Comparison of ENCODE assay signal across 12 cellular contexts in genomic region chr12:14953752-14954151, GRCh38. TPM values are rescaled to one million over a fixed set of nuclear protein-coding genes. Genes with fewer than 3 reads are reported as not detected.
A peak's percentile ranks its signal among the peaks of the same experiment; 100 is the strongest.
DNase-seq lines count a peak whose midpoint lies in the region; ATAC-seq and TF ChIP-seq lines count a peak whose summit lies in the region.
"Had no signal": no experiment of that assay in that cellular context is flagged by ENCODE, and none has a peak within 500 bp of the region (broad histone marks: within the 10 kb centered on the region; RNA-seq: fewer than 3 reads in every experiment).

No MANE protein-coding gene starts in this region.

- H3K9me3 ChIP-seq in mammary epithelial cell (replicated peaks; ENCODE audit: insufficient read depth, low read length), result no peaks in the 10 kb centered on the region
- no peaks in the 10 kb centered on the region for H3K9me3 ChIP-seq in gastroesophageal sphincter
- H3K9me3 ChIP-seq in thyroid gland, result no peaks in the 10 kb centered on the region
- no peaks in the 10 kb centered on the region for H3K9me3 ChIP-seq in MG63

- no peak for TF ChIP-seq EP300 in gastroesophageal sphincter (IDR thresholded peaks at IDR 0.05)

- H3K27me3 ChIP-seq in mammary epithelial cell (ENCODE audit: insufficient read depth, low read length), result no peaks in the 10 kb centered on the region
- no peaks in the 10 kb centered on the region for H3K27me3 ChIP-seq in gastroesophageal sphincter
- no peaks in the 10 kb centered on the region for H3K27me3 ChIP-seq in thyroid gland
- H3K27me3 ChIP-seq in MG63, result no peaks in the 10 kb centered on the region

- TF ChIP-seq POLR2A in gastroesophageal sphincter (IDR thresholded peaks at IDR 0.05) (no peak), thyroid gland (IDR thresholded peaks at IDR 0.05) (no peak)

- H3K27ac Mint-ChIP-seq in MCF 10A (ENCODE audit: low read depth, unreplicated experiment) (peak overlapping the region; percentile 77), T-cell (peak overlapping the region; percentile 96 to 99)

- in situ Hi-C loops in mammary epithelial cell (cut with MboI; ENCODE audit: low sequenced_read_pairs in 2 of 2), result no loop called here

- no peak overlapping the region for H2AFZ ChIP-seq in mammary epithelial cell (ENCODE audit: low read depth, low read length)

- H3K4me3 Mint-ChIP-seq in MCF 10A (ENCODE audit: unreplicated experiment) (no peak overlapping the region), T-cell (peak overlapping the region; percentile 82 to 97 (median 86))

- DNase-seq in MCF 10A (ENCODE audit: unreplicated experiment) (no peak), mammary epithelial cell (no peak), T-cell (no peak), thyroid gland (no peak), MG63 (no peak)
- DNase-seq: foreskin fibroblast; NCI-H2081 treated with DMSO at 0.1 percent for 48 hours; stimulated activated CD4-positive, alpha-beta T cell treated with anti-CD3 and anti-CD28 coated beads, Interleukin-4, amount 100 ng/mL, for 4 hours had no signal

- ATAC-seq in T-cell (replicated peaks in 1 of 4) (no peak), gastroesophageal sphincter (no peak), GM21825 (IDR thresholded peaks at IDR 0.05; ENCODE audit: unreplicated experiment) (no peak), HG02884 (IDR thresholded peaks at IDR 0.05; ENCODE audit: unreplicated experiment) (no peak)

- CTCF ChIA-PET in MCF 10A (lab: Yijun Ruan, JAX) (no interaction called here), mammary epithelial cell (lab: Charles Lee; ENCODE audit: low non-redundant PET) (no interaction called here), T-cell (lab: Charles Lee) (interaction anchor here in 1 of 2 donors (0.8 to 2.5 kb wide), 2 partner anchors 8 to 22 kb away, joined by 3 to 8 read pairs; partner anchors contain the start of gene ARHGDIB)

- no peak overlapping the region for H3K4me2 ChIP-seq in mammary epithelial cell (ENCODE audit: insufficient read depth, low read depth, low read length)

- no peak for TF ChIP-seq CTCF in MCF 10A (IDR thresholded peaks at IDR 0.05; ENCODE audit: unreplicated experiment)
- TF ChIP-seq CTCF in mammary epithelial cell (conservative IDR thresholded peaks at IDR 0.05 in 1 of 2, IDR thresholded peaks at IDR 0.05 in 1 of 2; ENCODE audit: extremely low read depth in 1 of 2, insufficient read depth in 1 of 2, low read depth in 1 of 2, low read length in 2 of 2), result no peak
- TF ChIP-seq CTCF in gastroesophageal sphincter (IDR thresholded peaks at IDR 0.05), result no peak
- TF ChIP-seq CTCF in thyroid gland (IDR thresholded peaks at IDR 0.05), result no peak

- H3K4me3 ChIP-seq in mammary epithelial cell (replicated peaks in 1 of 3; ENCODE audit: insufficient read depth in 1 of 3, low read depth in 2 of 3, low read length in 3 of 3), result no peak overlapping the region
- H3K4me3 ChIP-seq in gastroesophageal sphincter, result no peak overlapping the region
- no peak overlapping the region for H3K4me3 ChIP-seq in thyroid gland (replicated peaks in 1 of 3)
- no peak overlapping the region for H3K4me3 ChIP-seq in MG63

- H3K36me3 ChIP-seq in mammary epithelial cell (ENCODE audit: insufficient read depth, low read length), result peaks cover 5% of the 10 kb centered on the region
- H3K36me3 ChIP-seq in gastroesophageal sphincter, result no peaks in the 10 kb centered on the region
- H3K36me3 ChIP-seq in thyroid gland, result no peaks in the 10 kb centered on the region
- H3K36me3 ChIP-seq in MG63, result no peaks in the 10 kb centered on the region

- H4K20me1 ChIP-seq in mammary epithelial cell (ENCODE audit: insufficient read depth, low read length), result no peaks in the 10 kb centered on the region

- peaks cover 37% of the 10 kb centered on the region for H3K4me1 ChIP-seq in mammary epithelial cell (ENCODE audit: insufficient read depth, low read length)
- H3K4me1 ChIP-seq in gastroesophageal sphincter, result peaks cover 13 to 70% (median 15%) of the 10 kb centered on the region in 3 donors
- H3K4me1 ChIP-seq in thyroid gland, result peaks cover 29 to 59% of the 10 kb centered on the region in 2 donors

- intact Hi-C loops in MCF 10A (cut with micrococcal nuclease) (no loop called here), mammary epithelial cell (cut with micrococcal nuclease) (loop anchor here (2.0 to 5.0 kb wide), 2 partner anchors 43 to 181 kb away; a partner anchor contains a TSS), thyroid gland (cut with DNase I) (no loop called here)

- 71% methylated on average over 1 of the region's 1 CpG for WGBS in mammary epithelial cell (ENCODE audit: low coverage, missing lambda C conversion rate)
- 88% methylated on average over 1 of the region's 1 CpG; no CpG with 5 or more reads in 1 of the 2 donors for WGBS in gastroesophageal sphincter (ENCODE audit: low coverage in 1 of 2), 2 donors
- WGBS in thyroid gland, 2 donors, result 80 to 91% methylated on average over 1 of the region's 1 CpG

- BruUV-seq in MCF 10A (replicated peaks; lab: Mats Ljungman, UMichigan), result no TSS peak
- BruUV-seq in mammary epithelial cell (replicated peaks; lab: Mats Ljungman, UMichigan), result no TSS peak

- no peak overlapping the region for H3K9ac ChIP-seq in mammary epithelial cell (ENCODE audit: insufficient read depth, low read length)

- dilution Hi-C loops in mammary epithelial cell (cut with HindIII; ENCODE audit: low sequenced_read_pairs), result no loop called here

- POLR2A ChIA-PET in MCF 10A (lab: Yijun Ruan, JAX) (interaction anchor here (0.6 to 0.7 kb wide), 3 partner anchors 38 to 128 kb away, joined by 3 to 4 read pairs (median 3); no protein-coding TSS in a partner anchor), T-cell (lab: Charles Lee) (interaction anchor here in 1 of 2 donors (0.7 to 0.8 kb wide), 2 partner anchors 15 to 42 kb away, joined by 3 read pairs; no protein-coding TSS in a partner anchor)

- peaks cover 68% of the 10 kb centered on the region for H3K79me2 ChIP-seq in mammary epithelial cell (ENCODE audit: insufficient read depth, low read length)

- H3K27ac ChIP-seq in mammary epithelial cell (ENCODE audit: insufficient read depth, low read depth, low read length) (no peak overlapping the region), gastroesophageal sphincter (peak overlapping the region in 3 of 4 donors; percentile 60 to 84 (median 82)), thyroid gland (peak overlapping the region in 2 of 3 donors; percentile 86 to 91)

- H3K36me3 Mint-ChIP-seq in MCF 10A (ENCODE audit: insufficient read depth, unreplicated experiment), result no peaks in the 10 kb centered on the region
- H3K36me3 Mint-ChIP-seq in T-cell, result peaks cover 71% of the 10 kb centered on the region

- no peaks in the 10 kb centered on the region for H3K9me3 Mint-ChIP-seq in MCF 10A (ENCODE audit: unreplicated experiment)
- no peaks in the 10 kb centered on the region for H3K9me3 Mint-ChIP-seq in T-cell

- no peaks in the 10 kb centered on the region for H3K27me3 Mint-ChIP-seq in MCF 10A (ENCODE audit: insufficient read depth, unreplicated experiment)
- H3K27me3 Mint-ChIP-seq in T-cell, result no peaks in the 10 kb centered on the region

- peaks cover 41% of the 10 kb centered on the region for H3K4me1 Mint-ChIP-seq in MCF 10A (ENCODE audit: insufficient read depth, unreplicated experiment)
- peaks cover 89 to 95% (median 94%) of the 10 kb centered on the region in 3 donors for H3K4me1 Mint-ChIP-seq in T-cell

RNA-seq across cellular contexts. Expression of gene ARHGDIB, which starts 7.6 kb away (rescaled TPM):
- total RNA-seq in MCF 10A (2022), result 2.3 and 7.7 TPM in 2 replicates
- 10 to 100 TPM in 1 of 2 donors, 1 to 10 TPM in 1; 5.0 to 24.0 TPM for total RNA-seq in mammary epithelial cell
- polyA plus RNA-seq in mammary epithelial cell, result 231 TPM
- 214 TPM for polyA minus RNA-seq in mammary epithelial cell
- total RNA-seq in T-cell, result 100 to 1,000 TPM; 722 to 938 (median 785) TPM
- total RNA-seq in gastroesophageal sphincter, result 100 to 1,000 TPM in 1 of 4 donors, 10 to 100 TPM in 3; 22.4 to 108 (median 74.2) TPM
- 100 to 1,000 TPM in 1 of 4 donors, 10 to 100 TPM in 3; 54.4 to 107 (median 65.9) TPM for total RNA-seq in thyroid gland
- 4.3 and 9.8 TPM in 2 replicates for total RNA-seq in MG63 (2014; rRNA removed; shearing (Covaris generic); ENCODE audit: low replicate concordance)

RNA-seq across cellular contexts. Expression of gene ERP27, which starts 15.4 kb away (rescaled TPM):
- total RNA-seq in MCF 10A (2022), result not detected in 2 replicates
- not detected for total RNA-seq in mammary epithelial cell
- polyA plus RNA-seq in mammary epithelial cell, result 0.12 TPM
- polyA minus RNA-seq in mammary epithelial cell, result not detected
- total RNA-seq in T-cell, result 10 to 100 TPM; 11.1 to 21.8 (median 14.7) TPM
- total RNA-seq in gastroesophageal sphincter, result 1 to 10 TPM in 1 of 4 donors, under 1 TPM in 2, not detected in 1; 0.54 to 3.4 (median 0.96) TPM
- total RNA-seq in thyroid gland, result 10 to 100 TPM in 1 of 4 donors, 1 to 10 TPM in 1, under 1 TPM in 1, not detected in 1; 0.88 to 24.3 (median 5.0) TPM
- not detected in 2 replicates for total RNA-seq in MG63 (2014; rRNA removed; shearing (Covaris generic); ENCODE audit: low replicate concordance)
- total RNA-seq: temporal lobe had no signal

RNA-seq across cellular contexts. Expression of gene PDE6H, which starts 19.1 kb away (rescaled TPM):
- total RNA-seq in MCF 10A (2022) (not detected in 2 replicates), mammary epithelial cell (not detected), T-cell (not detected), gastroesophageal sphincter (not detected), thyroid gland (not detected)
- not detected for polyA plus RNA-seq in mammary epithelial cell
- not detected for polyA minus RNA-seq in mammary epithelial cell
- not detected in 2 replicates for total RNA-seq in MG63 (2014; rRNA removed; shearing (Covaris generic); ENCODE audit: low replicate concordance)

Comparison
In these comparisons a context has a peak if more than half of its experiments do, and no peak if none do; other contexts are left out.
1. RNA of gene ARHGDIB, which starts 7.6 kb away (total RNA-seq): 722 to 938 TPM in T-cell; 22.4 to 108 TPM in gastroesophageal sphincter, 54.4 to 107 TPM in thyroid gland, 5.0 to 24.0 TPM in mammary epithelial cell, 2.3 to 7.7 TPM in MCF 10A and 4.3 to 9.8 TPM in MG63; every median in the first group is over 4 times any median in the second.